Comparison of ENCODE assay signal across 1 cellular context in genomic region chr2:238396663-238397062, GRCh38.
TF ChIP-seq lines count a peak whose summit lies in the region.

No MANE protein-coding gene starts in this region.

TF ChIP-seq in HepG2, 621 proteins besides CTCF, POLR2A, EP300 and RAD21 (continued from another document):
- TF ChIP-seq ZNF382 (CRISPR knock-in tag; IDR thresholded peaks at IDR 0.05; ENCODE audit: borderline replicate concordance) (no peak), HNRNPL (IDR thresholded peaks at IDR 0.05; ENCODE audit: low read depth, low read length) (0 out of 2 replicates have a peak, but pooled peaks have one; percentile 40), ZNF790 (CRISPR knock-in tag; IDR thresholded peaks at IDR 0.05; ENCODE audit: borderline replicate concordance) (no peak), ZNF253 (CRISPR knock-in tag; IDR thresholded peaks at IDR 0.05; ENCODE audit: borderline replicate concordance) (no peak), MYC (CRISPR knock-in tag; IDR thresholded peaks at IDR 0.05; ENCODE audit: borderline replicate concordance) (0 out of 2 replicates have a peak, but pooled peaks have one; percentile 18), NR2F2 (IDR thresholded peaks at IDR 0.05; ENCODE audit: borderline replicate concordance, low read depth) (peak; percentile 16; the same call in 1 of the 2 replicates), SALL1 (CRISPR knock-in tag; IDR thresholded peaks at IDR 0.05) (0 out of 2 replicates have a peak, but pooled peaks have one; percentile 15), POGZ (CRISPR knock-in tag; IDR thresholded peaks at IDR 0.05) (peak; percentile 38; the same call in 1 of the 2 replicates), SNAPC2 (CRISPR knock-in tag; IDR thresholded peaks at IDR 0.05) (no peak)
- TF ChIP-seq, protein P1, sequence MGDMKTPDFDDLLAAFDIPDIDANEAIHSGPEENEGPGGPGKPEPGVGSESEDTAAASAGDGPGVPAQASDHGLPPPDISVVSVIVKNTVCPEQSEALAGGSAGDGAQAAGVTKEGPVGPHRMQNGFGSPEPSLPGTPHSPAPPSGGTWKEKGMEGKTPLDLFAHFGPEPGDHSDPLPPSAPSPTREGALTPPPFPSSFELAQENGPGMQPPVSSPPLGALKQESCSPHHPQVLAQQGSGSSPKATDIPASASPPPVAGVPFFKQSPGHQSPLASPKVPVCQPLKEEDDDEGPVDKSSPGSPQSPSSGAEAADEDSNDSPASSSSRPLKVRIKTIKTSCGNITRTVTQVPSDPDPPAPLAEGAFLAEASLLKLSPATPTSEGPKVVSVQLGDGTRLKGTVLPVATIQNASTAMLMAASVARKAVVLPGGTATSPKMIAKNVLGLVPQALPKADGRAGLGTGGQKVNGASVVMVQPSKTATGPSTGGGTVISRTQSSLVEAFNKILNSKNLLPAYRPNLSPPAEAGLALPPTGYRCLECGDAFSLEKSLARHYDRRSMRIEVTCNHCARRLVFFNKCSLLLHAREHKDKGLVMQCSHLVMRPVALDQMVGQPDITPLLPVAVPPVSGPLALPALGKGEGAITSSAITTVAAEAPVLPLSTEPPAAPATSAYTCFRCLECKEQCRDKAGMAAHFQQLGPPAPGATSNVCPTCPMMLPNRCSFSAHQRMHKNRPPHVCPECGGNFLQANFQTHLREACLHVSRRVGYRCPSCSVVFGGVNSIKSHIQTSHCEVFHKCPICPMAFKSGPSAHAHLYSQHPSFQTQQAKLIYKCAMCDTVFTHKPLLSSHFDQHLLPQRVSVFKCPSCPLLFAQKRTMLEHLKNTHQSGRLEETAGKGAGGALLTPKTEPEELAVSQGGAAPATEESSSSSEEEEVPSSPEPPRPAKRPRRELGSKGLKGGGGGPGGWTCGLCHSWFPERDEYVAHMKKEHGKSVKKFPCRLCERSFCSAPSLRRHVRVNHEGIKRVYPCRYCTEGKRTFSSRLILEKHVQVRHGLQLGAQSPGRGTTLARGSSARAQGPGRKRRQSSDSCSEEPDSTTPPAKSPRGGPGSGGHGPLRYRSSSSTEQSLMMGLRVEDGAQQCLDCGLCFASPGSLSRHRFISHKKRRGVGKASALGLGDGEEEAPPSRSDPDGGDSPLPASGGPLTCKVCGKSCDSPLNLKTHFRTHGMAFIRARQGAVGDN (CRISPR knock-in tag; IDR thresholded peaks at IDR 0.05): peak; percentile 45
TF ChIP-seq in HepG2: peak in this region for 7.
